ENCODE assay signal across 14 cellular contexts in genomic region chr4:176882201-176882600, GRCh38.
"Had no signal": no experiment of that assay in that cellular context is flagged by ENCODE, and none has a peak within 500 bp of the region (broad histone marks: within the 10 kb centered on the region; RNA-seq: fewer than 3 reads in every experiment).

No MANE protein-coding gene starts in this region.

- H3K9me3 Mint-ChIP-seq: dendritic cell treated with granulocyte-macrophage colony-stimulating factor and Interleukin-4, amounts not matched to agents 40 ng/mL and 50 ng/mL, for 4 days; neural crest cell had no signal

- H2AFZ ChIP-seq: hepatocyte had no signal

- H3K4me1 ChIP-seq: left lung, right lobe of liver had no signal

- H3K9me3 ChIP-seq: left lung, right lobe of liver had no signal

- H3K4me3 ChIP-seq: hepatocyte, left lung, right lobe of liver had no signal

- H3K27me3 Mint-ChIP-seq: dendritic cell treated with granulocyte-macrophage colony-stimulating factor and Interleukin-4, amounts not matched to agents 40 ng/mL and 50 ng/mL, for 4 days; effector memory CD8-positive, alpha-beta T cell; stimulated activated memory B cell treated with anti-CD40 and anti-IgM and Interleukin-4, amounts not matched to agents 10 μg/mL and 1 μg/mL and 100 μg/mL, for 72 hours had no signal

- H3K4me2 ChIP-seq: hepatocyte had no signal

- DNase-seq: activated naive CD4-positive, alpha-beta T cell; activated naive CD8-positive, alpha-beta T cell treated with anti-CD3 and anti-CD28 coated beads, Interleukin-2, amount 10 ng/mL, durations not matched to agents 7 days and 5 days; activated T-cell treated with anti-CD3 and anti-CD28 coated beads for 4 hours; anterior cingulate cortex; effector memory CD8-positive, alpha-beta T cell; left lung; mammary epithelial cell; right lobe of liver; stimulated activated CD4-positive, alpha-beta T cell treated with anti-CD3 and anti-CD28 coated beads, Interleukin-1b, Interleukin-23, amount 100 ng/mL, for 48 hours had no signal

- H3K4me1 Mint-ChIP-seq: activated naive CD8-positive, alpha-beta T cell treated with anti-CD3 and anti-CD28 coated beads, Interleukin-2, amount 10 ng/mL, durations not matched to agents 7 days and 5 days; neural crest cell; stimulated activated memory B cell treated with anti-CD40 and anti-IgM and Interleukin-4, amounts not matched to agents 10 μg/mL and 1 μg/mL and 100 μg/mL, for 72 hours had no signal

- ATAC-seq: activated CD4-positive, CD25-positive, alpha-beta regulatory T cell treated with anti-CD3 and anti-CD28 coated beads, Interleukin-2, amount 50 U/mL, for 24 hours; effector memory CD8-positive, alpha-beta T cell; right lobe of liver; stimulated activated memory B cell treated with anti-CD40 and anti-IgM and Interleukin-4, amounts not matched to agents 10 μg/mL and 1 μg/mL and 100 μg/mL, for 72 hours had no signal

- H3K27me3 ChIP-seq: left lung, right lobe of liver had no signal

- H3K4me3 Mint-ChIP-seq: activated naive CD8-positive, alpha-beta T cell treated with anti-CD3 and anti-CD28 coated beads, Interleukin-2, amount 10 ng/mL, durations not matched to agents 7 days and 5 days; dendritic cell treated with granulocyte-macrophage colony-stimulating factor and Interleukin-4, amounts not matched to agents 40 ng/mL and 50 ng/mL, for 4 days; effector memory CD8-positive, alpha-beta T cell; neural crest cell; stimulated activated memory B cell treated with anti-CD40 and anti-IgM and Interleukin-4, amounts not matched to agents 10 μg/mL and 1 μg/mL and 100 μg/mL, for 72 hours had no signal

- H3K36me3 Mint-ChIP-seq: activated naive CD8-positive, alpha-beta T cell treated with anti-CD3 and anti-CD28 coated beads, Interleukin-2, amount 10 ng/mL, durations not matched to agents 7 days and 5 days; stimulated activated memory B cell treated with anti-CD40 and anti-IgM and Interleukin-4, amounts not matched to agents 10 μg/mL and 1 μg/mL and 100 μg/mL, for 72 hours had no signal

- H3K36me3 ChIP-seq: left lung, right lobe of liver had no signal

- H3K27ac ChIP-seq: hepatocyte, left lung, right lobe of liver had no signal

- H3K27ac Mint-ChIP-seq: activated naive CD8-positive, alpha-beta T cell treated with anti-CD3 and anti-CD28 coated beads, Interleukin-2, amount 10 ng/mL, durations not matched to agents 7 days and 5 days; dendritic cell treated with granulocyte-macrophage colony-stimulating factor and Interleukin-4, amounts not matched to agents 40 ng/mL and 50 ng/mL, for 4 days; effector memory CD8-positive, alpha-beta T cell; stimulated activated memory B cell treated with anti-CD40 and anti-IgM and Interleukin-4, amounts not matched to agents 10 μg/mL and 1 μg/mL and 100 μg/mL, for 72 hours had no signal
